19 cellular contexts compared by ENCODE assay signal in genomic region chr10:8897769-8898168, GRCh38.
"Had no signal": no experiment of that assay in that cellular context is flagged by ENCODE, and none has a peak within 500 bp of the region (broad histone marks: within the 10 kb centered on the region; RNA-seq: fewer than 3 reads in every experiment).

No MANE protein-coding gene starts in this region.

- H3K27me3 ChIP-seq: hepatocyte, spleen had no signal

- H3K27ac ChIP-seq: hepatocyte, left ventricle myocardium inferior, lower lobe of right lung, spleen had no signal

- ATAC-seq: left cardiac atrium; lower lobe of right lung; natural killer cell; sciatic nerve; stimulated activated memory B cell treated with anti-CD40 and anti-IgM and Interleukin-4, amounts not matched to agents 10 μg/mL and 1 μg/mL and 100 μg/mL, for 72 hours had no signal

- H3K9me3 ChIP-seq: left ventricle myocardium inferior, lower lobe of right lung, spleen had no signal

- H3K4me1 ChIP-seq: left ventricle myocardium inferior, lower lobe of right lung, spleen had no signal

- H3K27me3 Mint-ChIP-seq: memory B cell; stimulated activated memory B cell treated with anti-CD40 and anti-IgM and Interleukin-4, amounts not matched to agents 10 μg/mL and 1 μg/mL and 100 μg/mL, for 72 hours had no signal

- DNase-seq: effector CD4-positive, alpha-beta T cell; foreskin melanocyte; head of caudate nucleus; kidney; left cardiac atrium; left ventricle myocardium inferior; lower lobe of right lung; natural killer cell; posterior cingulate gyrus; spleen; stimulated activated CD4-positive, alpha-beta T cell treated with anti-CD3 and anti-CD28 coated beads, Interleukin-15, amount 100 ng/mL, for 24 hours; stimulated activated CD4-positive, alpha-beta T cell treated with anti-CD3 and anti-CD28 coated beads, Interleukin-1b, Interleukin-23, amount 100 ng/mL, for 48 hours; stimulated activated CD4-positive, alpha-beta T cell treated with anti-CD3 and anti-CD28 coated beads, Interleukin-4, amount 100 ng/mL, for 24 hours had no signal

- H3K36me3 Mint-ChIP-seq: memory B cell; mesothelial cell of epicardium; natural killer cell; stimulated activated memory B cell treated with anti-CD40 and anti-IgM and Interleukin-4, amounts not matched to agents 10 μg/mL and 1 μg/mL and 100 μg/mL, for 72 hours had no signal

- H3K9me3 Mint-ChIP-seq: memory B cell; mesothelial cell of epicardium; natural killer cell; neural crest cell; stimulated activated memory B cell treated with anti-CD40 and anti-IgM and Interleukin-4, amounts not matched to agents 10 μg/mL and 1 μg/mL and 100 μg/mL, for 72 hours had no signal

- H3K4me3 Mint-ChIP-seq: memory B cell; mesothelial cell of epicardium; natural killer cell; neural crest cell; stimulated activated memory B cell treated with anti-CD40 and anti-IgM and Interleukin-4, amounts not matched to agents 10 μg/mL and 1 μg/mL and 100 μg/mL, for 72 hours had no signal

- H3K36me3 ChIP-seq: left ventricle myocardium inferior, lower lobe of right lung, spleen had no signal

- H3K4me3 ChIP-seq: hepatocyte, left ventricle myocardium inferior, lower lobe of right lung, spleen had no signal

- H3K4me1 Mint-ChIP-seq: memory B cell; mesothelial cell of epicardium; natural killer cell; neural crest cell; stimulated activated memory B cell treated with anti-CD40 and anti-IgM and Interleukin-4, amounts not matched to agents 10 μg/mL and 1 μg/mL and 100 μg/mL, for 72 hours had no signal

- H3K27ac Mint-ChIP-seq: memory B cell; mesothelial cell of epicardium; natural killer cell; stimulated activated memory B cell treated with anti-CD40 and anti-IgM and Interleukin-4, amounts not matched to agents 10 μg/mL and 1 μg/mL and 100 μg/mL, for 72 hours had no signal
